21 cellular contexts compared by ENCODE assay signal in the genomic region with DNA sequence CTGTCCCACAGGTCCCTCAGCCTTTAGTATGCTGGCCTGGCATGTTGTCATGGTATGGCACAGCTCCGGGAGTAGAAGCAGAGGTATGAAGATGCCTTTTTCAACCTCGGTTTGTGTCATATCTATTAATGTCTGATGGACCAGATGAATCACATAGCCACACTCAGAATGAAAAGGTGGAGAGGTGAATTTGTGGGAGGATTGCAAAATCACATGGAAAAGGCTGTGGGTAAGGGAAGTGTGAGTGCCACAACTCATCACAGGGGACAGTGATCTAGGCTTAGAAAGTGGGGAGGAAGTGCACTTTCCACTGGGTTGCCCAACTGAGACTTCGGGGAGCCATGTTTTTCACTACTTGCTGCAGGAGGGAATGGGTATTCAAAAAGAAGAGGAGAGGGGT.
"Had no signal": no experiment of that assay in that cellular context is flagged by ENCODE, and none has a peak within 500 bp of the region (broad histone marks: within the 10 kb centered on the region; RNA-seq: fewer than 3 reads in every experiment).

No MANE protein-coding gene starts in this region.

- ATAC-seq: activated CD8-positive, alpha-beta T cell treated with anti-CD3 and anti-CD28 coated beads for 36 hours; activated naive CD8-positive, alpha-beta T cell treated with anti-CD3 and anti-CD28 coated beads, Interleukin-2, amount 50 U/mL, for 24 hours; activated T-cell treated with anti-CD3 and anti-CD28 coated beads, Interleukin-2, amount 50 U/mL, for 4 hours; activated T-helper 17 cell treated with anti-CD3 and anti-CD28 coated beads, Interleukin-2, amount 50 U/mL, for 72 hours; left cardiac atrium; left ventricle myocardium superior; sciatic nerve; stimulated activated effector memory CD8-positive, alpha-beta T cell treated with anti-CD3 and anti-CD28 coated beads, Interleukin-12 subunit alpha, Interleukin-12 subunit beta, amount 100 ng/mL, for 72 hours; stimulated activated naive CD8-positive, alpha-beta T cell treated with anti-CD3 and anti-CD28 coated beads, Interleukin-15, amount 100 ng/mL, for 72 hours had no signal

- DNase-seq: activated B cell treated with CpG ODN at 0.5 μM for 24 hours; activated CD4-positive, alpha-beta T cell treated with anti-CD3 and anti-CD28 coated beads, Interleukin-2, amount 50 U/mL, for 1 hour; activated CD8-positive, alpha-beta T cell treated with anti-CD3 and anti-CD28 coated beads for 36 hours; activated naive CD8-positive, alpha-beta T cell treated with anti-CD3 and anti-CD28 coated beads, Interleukin-2, amount 50 U/mL, for 24 hours; activated T-cell treated with anti-CD3 and anti-CD28 coated beads, Interleukin-2, amount 50 U/mL, for 4 hours; amygdala; central memory CD4-positive, alpha-beta T cell; foreskin melanocyte; left cardiac atrium; left ventricle myocardium superior; naive B cell; nephron progenitor cell; stimulated activated CD4-positive, alpha-beta T cell treated with anti-CD3 and anti-CD28 coated beads, Interleukin-12 subunit alpha, Interleukin-12 subunit beta, amount 100 ng/mL, for 4 hours; stimulated activated CD4-positive, alpha-beta T cell treated with anti-CD3 and anti-CD28 coated beads, Interleukin-4, amount 100 ng/mL, for 24 hours; stimulated activated naive CD8-positive, alpha-beta T cell treated with anti-CD3 and anti-CD28 coated beads, Interleukin-15, amount 100 ng/mL, for 72 hours; substantia nigra; T-helper 2 cell; upper lobe of left lung had no signal
